16 cellular contexts compared by ENCODE assay signal in genomic region chr2:233287871-233288270, GRCh38. TPM values are rescaled to one million over a fixed set of nuclear protein-coding genes. Genes with fewer than 3 reads are reported as not detected.
DNase-seq lines count a peak whose midpoint lies in the region; ATAC-seq and TF ChIP-seq lines count a peak whose summit lies in the region.
"Had no signal": no experiment of that assay in that cellular context is flagged by ENCODE, and none has a peak within 500 bp of the region (broad histone marks: within the 10 kb centered on the region; RNA-seq: fewer than 3 reads in every experiment).

No MANE protein-coding gene starts in this region.

- H3K27ac Mint-ChIP-seq in activated naive CD4-positive, alpha-beta T cell treated with anti-CD3 and anti-CD28 coated beads for 36 hours: peak overlapping the region; percentile 46
- peak overlapping the region in 1 of 2 donors; percentile 62 for H3K27ac Mint-ChIP-seq in activated naive CD4-positive, alpha-beta T cell treated with anti-CD3 and anti-CD28 coated beads, Interleukin-2, amount 50 U/mL, for 72 hours
- peak overlapping the region in 4 of 7 donors; percentile 50 to 68 (median 52) for H3K27ac Mint-ChIP-seq in CD4-positive, alpha-beta memory T cell
- H3K27ac Mint-ChIP-seq in stimulated activated naive CD8-positive, alpha-beta T cell treated with anti-CD3 and anti-CD28 coated beads, Interleukin-15, amount 100 ng/mL, for 72 hours: peak overlapping the region; percentile 67 to 74
- H3K27ac Mint-ChIP-seq: B cell had no signal

- intact Hi-C loops in activated naive CD4-positive, alpha-beta T cell treated with anti-CD3 and anti-CD28 coated beads for 36 hours (cut with micrococcal nuclease): no loop called here
- intact Hi-C loops in CD4-positive, alpha-beta memory T cell (cut with micrococcal nuclease): no loop called here

- ATAC-seq in activated naive CD4-positive, alpha-beta T cell treated with anti-CD3 and anti-CD28 coated beads, Interleukin-2, amount 50 U/mL, for 72 hours: no peak
- no peak for ATAC-seq in stimulated activated naive CD8-positive, alpha-beta T cell treated with anti-CD3 and anti-CD28 coated beads, Interleukin-15, amount 100 ng/mL, for 72 hours
- ATAC-seq in foreskin keratinocyte (no peak), HG03139 (IDR thresholded peaks at IDR 0.05; ENCODE audit: unreplicated experiment) (no peak)

- H3K36me3 Mint-ChIP-seq in activated naive CD4-positive, alpha-beta T cell treated with anti-CD3 and anti-CD28 coated beads for 36 hours (ENCODE audit: low read depth): peaks cover 51% of the 10 kb centered on the region
- peaks cover 21 to 29% of the 10 kb centered on the region in 2 donors for H3K36me3 Mint-ChIP-seq in activated naive CD4-positive, alpha-beta T cell treated with anti-CD3 and anti-CD28 coated beads, Interleukin-2, amount 50 U/mL, for 72 hours
- H3K36me3 Mint-ChIP-seq in CD4-positive, alpha-beta memory T cell: peaks cover 53 to 81% of the 10 kb centered on the region in 2 donors

- peaks cover 2% of the 10 kb centered on the region for H3K4me1 Mint-ChIP-seq in activated naive CD4-positive, alpha-beta T cell treated with anti-CD3 and anti-CD28 coated beads for 36 hours (ENCODE audit: low read depth)
- peaks cover 3 to 12% (median 5%) of the 10 kb centered on the region in 4 donors for H3K4me1 Mint-ChIP-seq in CD4-positive, alpha-beta memory T cell
- no peaks in the 10 kb centered on the region for H3K4me1 Mint-ChIP-seq in stimulated activated naive CD8-positive, alpha-beta T cell treated with anti-CD3 and anti-CD28 coated beads, Interleukin-15, amount 100 ng/mL, for 72 hours

- no peak overlapping the region for H3K4me3 ChIP-seq in CD4-positive, alpha-beta memory T cell (ENCODE audit: low read length in 2 of 2)
- H3K4me3 ChIP-seq: Peyer's patch had no signal

- TF ChIP-seq CTCF in foreskin keratinocyte (conservative IDR thresholded peaks at IDR 0.05): no peak

- no peaks in the 10 kb centered on the region for H3K9me3 Mint-ChIP-seq in activated naive CD4-positive, alpha-beta T cell treated with anti-CD3 and anti-CD28 coated beads for 36 hours
- no peaks in the 10 kb centered on the region for H3K9me3 Mint-ChIP-seq in activated naive CD4-positive, alpha-beta T cell treated with anti-CD3 and anti-CD28 coated beads, Interleukin-2, amount 50 U/mL, for 72 hours
- H3K9me3 Mint-ChIP-seq in CD4-positive, alpha-beta memory T cell: no peaks in the 10 kb centered on the region
- H3K9me3 Mint-ChIP-seq in stimulated activated naive CD8-positive, alpha-beta T cell treated with anti-CD3 and anti-CD28 coated beads, Interleukin-15, amount 100 ng/mL, for 72 hours: no peaks in the 10 kb centered on the region

- H3K9me3 ChIP-seq in CD4-positive, alpha-beta memory T cell (ENCODE audit: control insufficient read depth in 1 of 2, low read length in 2 of 2): no peaks in the 10 kb centered on the region
- H3K9me3 ChIP-seq: Peyer's patch had no signal

- no peak for DNase-seq in activated naive CD4-positive, alpha-beta T cell treated with anti-CD3 and anti-CD28 coated beads for 36 hours
- no peak for DNase-seq in activated naive CD4-positive, alpha-beta T cell treated with anti-CD3 and anti-CD28 coated beads, Interleukin-2, amount 50 U/mL, for 72 hours (ENCODE audit: low spot score in 2 of 2)
- DNase-seq in CD4-positive, alpha-beta memory T cell: no peak
- peak; percentile 22 for DNase-seq in midbrain (lab: John Stamatoyannopoulos, UW)
- DNase-seq in stimulated activated naive CD8-positive, alpha-beta T cell treated with anti-CD3 and anti-CD28 coated beads, Interleukin-15, amount 100 ng/mL, for 72 hours: no peak
- no peak for DNase-seq in DMS53 (lab: John Stamatoyannopoulos, UW)
- DNase-seq in foreskin keratinocyte: no peak
- DNase-seq: DND-41, GDM1, HCEC 1CT, NCI-H2029, NCI-H524, Right ventricle myocardium superior had no signal

- peaks cover 79% of the 10 kb centered on the region for H3K36me3 ChIP-seq in CD4-positive, alpha-beta memory T cell (ENCODE audit: insufficient read depth, low read length)

- no peak overlapping the region for H3K4me3 Mint-ChIP-seq in activated naive CD4-positive, alpha-beta T cell treated with anti-CD3 and anti-CD28 coated beads for 36 hours
- no peak overlapping the region for H3K4me3 Mint-ChIP-seq in CD4-positive, alpha-beta memory T cell
- H3K4me3 Mint-ChIP-seq in stimulated activated naive CD8-positive, alpha-beta T cell treated with anti-CD3 and anti-CD28 coated beads, Interleukin-15, amount 100 ng/mL, for 72 hours: no peak overlapping the region
- H3K4me3 Mint-ChIP-seq: B cell had no signal

- POLR2A ChIA-PET in CD4-positive, alpha-beta memory T cell (lab: Charles Lee; ENCODE audit: partially characterized antibody): interaction anchor here (1.4 to 1.7 kb wide), 2 partner anchors 17 to 43 kb away, joined by 4 read pairs; no protein-coding TSS in a partner anchor

- CTCF ChIA-PET in activated naive CD4-positive, alpha-beta T cell treated with anti-CD3 and anti-CD28 coated beads for 36 hours (lab: Charles Lee): interaction anchor here (1.3 kb wide), 1 partner anchor 155 kb away, joined by 5 read pairs; no protein-coding TSS in a partner anchor
- CTCF ChIA-PET in CD4-positive, alpha-beta memory T cell (lab: Charles Lee; ENCODE audit: partially characterized antibody): interaction anchor here (1.8 kb wide), 1 partner anchor 10 kb away, joined by 4 read pairs; no protein-coding TSS in a partner anchor

- no peak overlapping the region for H3K27ac ChIP-seq in CD4-positive, alpha-beta memory T cell (ENCODE audit: low read depth, low read length)
- H3K27ac ChIP-seq in foreskin keratinocyte: no peak overlapping the region
- H3K27ac ChIP-seq: Peyer's patch had no signal

- no peaks in the 10 kb centered on the region for H3K4me1 ChIP-seq in CD4-positive, alpha-beta memory T cell (ENCODE audit: insufficient read depth, low read length)
- no peaks in the 10 kb centered on the region for H3K4me1 ChIP-seq in foreskin keratinocyte
- H3K4me1 ChIP-seq: Peyer's patch had no signal

- H3K27me3 ChIP-seq in CD4-positive, alpha-beta memory T cell (ENCODE audit: insufficient read depth, low read length): no peaks in the 10 kb centered on the region
- no peaks in the 10 kb centered on the region for H3K27me3 ChIP-seq in foreskin keratinocyte
- H3K27me3 ChIP-seq: Peyer's patch had no signal

- H3K27me3 Mint-ChIP-seq in activated naive CD4-positive, alpha-beta T cell treated with anti-CD3 and anti-CD28 coated beads for 36 hours (ENCODE audit: low read depth): no peaks in the 10 kb centered on the region
- H3K27me3 Mint-ChIP-seq in CD4-positive, alpha-beta memory T cell: no peaks in the 10 kb centered on the region
- H3K27me3 Mint-ChIP-seq in stimulated activated naive CD8-positive, alpha-beta T cell treated with anti-CD3 and anti-CD28 coated beads, Interleukin-15, amount 100 ng/mL, for 72 hours: no peaks in the 10 kb centered on the region
- H3K27me3 Mint-ChIP-seq: B cell had no signal

RNA-seq across cellular contexts. Expression of gene SAG, which starts 19.7 kb away (rescaled TPM):
- under 1 TPM in 1 of 2 experiments, not detected in 1; 0.19 TPM for total RNA-seq in activated naive CD4-positive, alpha-beta T cell treated with anti-CD3 and anti-CD28 coated beads for 36 hours
- total RNA-seq in activated naive CD4-positive, alpha-beta T cell treated with anti-CD3 and anti-CD28 coated beads, Interleukin-2, amount 50 U/mL, for 72 hours: under 1 TPM in 1 of 2 donors, not detected in 1; 0.05 TPM
- total RNA-seq in CD4-positive, alpha-beta memory T cell: under 1 TPM in 1 of 2 experiments, not detected in 1; 0.06 TPM
- polyA plus RNA-seq in CD4-positive, alpha-beta memory T cell: not detected
- total RNA-seq in foreskin keratinocyte: not detected in 2 replicates
- not detected in 2 replicates for polyA plus RNA-seq in foreskin keratinocyte
- total RNA-seq: Peyer's patch, Right ventricle myocardium superior had no signal

RNA-seq across cellular contexts. Expression of gene ATG16L1, which starts 36.4 kb away (rescaled TPM):
- total RNA-seq in activated naive CD4-positive, alpha-beta T cell treated with anti-CD3 and anti-CD28 coated beads for 36 hours: 10 to 100 TPM; 21.2 to 24.2 TPM
- total RNA-seq in activated naive CD4-positive, alpha-beta T cell treated with anti-CD3 and anti-CD28 coated beads, Interleukin-2, amount 50 U/mL, for 72 hours: 10 to 100 TPM; 30.6 to 34.2 TPM
- total RNA-seq in CD4-positive, alpha-beta memory T cell: 10 to 100 TPM; 81.1 to 89.4 TPM
- polyA plus RNA-seq in CD4-positive, alpha-beta memory T cell: 10 to 100 TPM; 12.3 to 20.0 TPM
- 25.8 and 29.3 TPM in 2 replicates for total RNA-seq in foreskin keratinocyte
- polyA plus RNA-seq in foreskin keratinocyte: 12.6 and 13.3 TPM in 2 replicates
